In the genomic region with DNA sequence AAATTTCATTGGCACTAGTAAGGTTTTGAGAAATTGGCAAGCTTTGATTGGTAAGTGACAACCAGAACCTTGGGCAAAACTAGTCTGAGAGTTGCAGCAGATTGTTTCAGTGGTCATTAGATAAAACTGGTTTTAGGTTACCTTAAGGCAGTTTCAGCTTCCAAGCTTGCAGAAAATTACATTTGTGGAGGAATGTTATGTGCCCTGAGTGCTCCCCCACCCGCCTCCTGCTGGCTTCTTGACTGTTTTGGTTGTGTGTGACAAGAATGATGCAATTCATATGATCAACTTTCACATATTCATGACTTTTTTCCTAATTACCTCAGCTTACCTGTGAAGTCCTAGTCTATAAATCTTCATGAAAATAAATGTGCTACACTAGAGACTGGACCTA, we compare ENCODE assay signal across 14 cellular contexts.
DNase-seq lines count a peak whose midpoint lies in the region; ATAC-seq lines count a peak whose summit lies in the region.
"Had no signal": no experiment of that assay in that cellular context is flagged by ENCODE, and none has a peak within 500 bp of the region (broad histone marks: within the 10 kb centered on the region; RNA-seq: fewer than 3 reads in every experiment).

No MANE protein-coding gene starts in this region.

- ATAC-seq in GM19397 (IDR thresholded peaks at IDR 0.05; ENCODE audit: unreplicated experiment) (peak; percentile 14), HG02642 (IDR thresholded peaks at IDR 0.05; ENCODE audit: poor library complexity, unreplicated experiment) (peak; percentile 23), HG03442 (IDR thresholded peaks at IDR 0.05; ENCODE audit: unreplicated experiment) (peak; percentile 20), GM18520 (IDR thresholded peaks at IDR 0.05; ENCODE audit: unreplicated experiment) (no peak), Right ventricle myocardium inferior (no peak)
- ATAC-seq: natural killer cell treated with Interleukin-12 subunit alpha and Interleukin-12 subunit beta and Interleukin-15 and Interleukin-18, amount 100 ng/mL, for 72 hours had no signal

- intact Hi-C loops in Right ventricle myocardium inferior (cut with DNase I) = no loop called here

- DNase-seq in NCI-H2107 treated with DMSO at 0.1 percent for 48 hours (lab: John Stamatoyannopoulos, UW; ENCODE audit: unreplicated experiment) (no peak), Right ventricle myocardium inferior (ENCODE audit: missing footprints) (no peak), DMS114 treated with DMSO at 0.1 percent for 48 hours (lab: John Stamatoyannopoulos, UW; ENCODE audit: unreplicated experiment) (no peak)
- DNase-seq: activated CD4-positive, alpha-beta T cell treated with anti-CD3 and anti-CD28 coated beads, Interleukin-2, amount 10 ng/mL, durations not matched to agents 7 days and 5 days; activated naive CD4-positive, alpha-beta T cell treated with anti-CD3 and anti-CD28 coated beads, Interleukin-2, amount 50 U/mL, for 16 hours; NCI-H1436; NCI-H748 treated with DMSO at 0.1 percent for 48 hours; spleen; stimulated activated CD8-positive, alpha-beta memory T cell treated with anti-CD3 and anti-CD28 coated beads, Interleukin-4, amount 100 ng/mL, for 48 hours had no signal

Comparison
In these comparisons a context has a peak if more than half of its experiments do, and no peak if none do; other contexts are left out.
1. ATAC-seq: peak in GM19397 (single experiment), HG02642 (single experiment) and HG03442 (single experiment); none in GM18520 (single experiment) and Right ventricle myocardium inferior (single experiment).